ENCODE assay signal across 20 cellular contexts in the genomic region with DNA sequence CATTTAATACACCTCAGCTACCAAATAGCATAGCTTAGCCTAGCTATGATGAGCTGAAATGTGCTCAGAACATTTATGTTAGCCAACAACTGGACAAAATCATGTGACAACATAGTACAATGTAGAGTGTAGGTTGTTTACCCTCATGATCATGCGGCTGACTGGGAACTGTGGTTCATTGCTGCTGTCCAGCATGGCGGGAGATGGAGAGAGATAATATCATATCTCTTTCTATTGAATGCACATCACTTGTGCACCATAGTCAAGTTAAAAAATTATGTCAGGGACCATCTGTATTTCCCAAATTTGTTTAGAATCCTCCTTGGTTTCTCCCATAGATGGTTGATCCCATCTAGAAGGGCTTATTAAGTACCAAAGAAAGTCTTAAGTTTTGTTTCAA.
"Had no signal": no experiment of that assay in that cellular context is flagged by ENCODE, and none has a peak within 500 bp of the region (broad histone marks: within the 10 kb centered on the region; RNA-seq: fewer than 3 reads in every experiment).

No MANE protein-coding gene starts in this region.

- H3K4me3 Mint-ChIP-seq: activated CD4-positive, alpha-beta T cell treated with anti-CD3 and anti-CD28 coated beads, Interleukin-2, amount 10 ng/mL, durations not matched to agents 7 days and 5 days; activated CD8-positive, alpha-beta T cell treated with anti-CD3 and anti-CD28 coated beads, Interleukin-2, amount 10 ng/mL, durations not matched to agents 7 days and 5 days; activated T-cell treated with anti-CD3 and anti-CD28 coated beads, Interleukin-2, amount 50 U/mL, for 24 hours; naive B cell; neural crest cell; stimulated activated naive CD8-positive, alpha-beta T cell treated with anti-CD3 and anti-CD28 coated beads, Interleukin-15, Interleukin-2, amounts not matched to agents 100 ng/mL and 50 ng/mL, for 24 hours had no signal

- H3K27me3 ChIP-seq: gastroesophageal sphincter, heart left ventricle, left lung had no signal

- H3K27ac ChIP-seq: coronary artery, heart left ventricle, left lung, psoas muscle had no signal

- H3K27ac Mint-ChIP-seq: activated CD4-positive, alpha-beta T cell treated with anti-CD3 and anti-CD28 coated beads, Interleukin-2, amount 10 ng/mL, durations not matched to agents 7 days and 5 days; activated CD8-positive, alpha-beta T cell treated with anti-CD3 and anti-CD28 coated beads, Interleukin-2, amount 10 ng/mL, durations not matched to agents 7 days and 5 days; activated T-cell treated with anti-CD3 and anti-CD28 coated beads, Interleukin-2, amount 50 U/mL, for 24 hours; activated T-helper 2 cell treated with anti-CD3 and anti-CD28 coated beads, Interferon-gamma antibody, Interleukin-2, Interleukin-4, amounts not matched to agents 10 μg/mL and 5 μg/mL and 100 μg/mL, durations not matched to agents 14 hours and 24 hours and 36 hours; naive B cell; stimulated activated naive CD8-positive, alpha-beta T cell treated with anti-CD3 and anti-CD28 coated beads, Interleukin-15, Interleukin-2, amounts not matched to agents 100 ng/mL and 50 ng/mL, for 24 hours had no signal

- FAIRE-seq: small intestine, TTC549 had no signal

- H3K4me1 Mint-ChIP-seq: naive B cell had no signal

- DNase-seq: activated CD4-positive, alpha-beta T cell treated with anti-CD3 and anti-CD28 coated beads, Interleukin-2, amount 10 ng/mL, durations not matched to agents 7 days and 5 days; activated CD4-positive, CD25-positive, alpha-beta regulatory T cell; activated CD8-positive, alpha-beta T cell treated with anti-CD3 and anti-CD28 coated beads, Interleukin-2, amount 10 ng/mL, durations not matched to agents 7 days and 5 days; activated naive CD4-positive, alpha-beta T cell treated with Interleukin-2 at 50 U/mL for 16 hours; activated T-cell treated with anti-CD3 and anti-CD28 coated beads, Interleukin-2, amount 50 U/mL, for 24 hours; erythroblast; mucosa of descending colon; naive B cell; small intestine; stimulated activated CD4-positive, alpha-beta T cell treated with anti-CD3 and anti-CD28 coated beads, Interleukin-15, amount 100 ng/mL, for 24 hours; stimulated activated CD4-positive, alpha-beta T cell treated with anti-CD3 and anti-CD28 coated beads, Interleukin-2, amount 100 ng/mL, for 48 hours had no signal

- H3K36me3 Mint-ChIP-seq: naive B cell had no signal

- H3K4me1 ChIP-seq: left lung had no signal

- H3K9me3 Mint-ChIP-seq: activated CD4-positive, alpha-beta T cell treated with anti-CD3 and anti-CD28 coated beads, Interleukin-2, amount 10 ng/mL, durations not matched to agents 7 days and 5 days; activated T-cell treated with anti-CD3 and anti-CD28 coated beads, Interleukin-2, amount 50 U/mL, for 24 hours; activated T-helper 2 cell treated with anti-CD3 and anti-CD28 coated beads, Interferon-gamma antibody, Interleukin-2, Interleukin-4, amounts not matched to agents 10 μg/mL and 5 μg/mL and 100 μg/mL, durations not matched to agents 14 hours and 24 hours and 36 hours; stimulated activated naive CD8-positive, alpha-beta T cell treated with anti-CD3 and anti-CD28 coated beads, Interleukin-15, Interleukin-2, amounts not matched to agents 100 ng/mL and 50 ng/mL, for 24 hours had no signal

- H3K27me3 Mint-ChIP-seq: activated CD4-positive, alpha-beta T cell treated with anti-CD3 and anti-CD28 coated beads, Interleukin-2, amount 10 ng/mL, durations not matched to agents 7 days and 5 days; naive B cell had no signal

- H3K4me3 ChIP-seq: coronary artery, gastroesophageal sphincter, heart left ventricle, left lung, mucosa of descending colon, psoas muscle had no signal

- H3K9me3 ChIP-seq: gastroesophageal sphincter, heart left ventricle, left lung, mucosa of descending colon, psoas muscle had no signal

- H3K36me3 ChIP-seq: gastroesophageal sphincter, heart left ventricle, left lung had no signal

- ATAC-seq: activated CD8-positive, alpha-beta T cell treated with anti-CD3 and anti-CD28 coated beads, Interleukin-2, amount 10 ng/mL, durations not matched to agents 7 days and 5 days; gastroesophageal sphincter; mucosa of descending colon had no signal
